ENCODE assay signal across 11 cellular contexts in genomic region chr9:84390254-84390653, GRCh38. TPM values are rescaled to one million over a fixed set of nuclear protein-coding genes. Genes with fewer than 3 reads are reported as not detected.
DNase-seq lines count a peak whose midpoint lies in the region; ATAC-seq, FAIRE-seq and TF ChIP-seq lines count a peak whose summit lies in the region.
"Not testable (repeated sequence)": the region's sequence is repeated elsewhere in the genome, so short reads cannot be mapped to it uniquely, and the experiment has no call there.
"Had no signal": no experiment of that assay in that cellular context is flagged by ENCODE, and none has a peak within 500 bp of the region (broad histone marks: within the 10 kb centered on the region; RNA-seq: fewer than 3 reads in every experiment).

No MANE protein-coding gene starts in this region.

- H3K4me1 ChIP-seq in keratinocyte (ENCODE audit: control insufficient read depth, extremely low read depth, insufficient read depth, low read length), result not testable (repeated sequence)

- H3K36me3 Mint-ChIP-seq in activated CD4-positive, alpha-beta T cell treated with anti-CD3 and anti-CD28 coated beads for 36 hours (ENCODE audit: low read depth), result not testable (repeated sequence)

- TF ChIP-seq CTCF in bronchial epithelial cell (IDR thresholded peaks at IDR 0.05; ENCODE audit: insufficient read depth, low read length, severe bottlenecking); keratinocyte (optimal IDR thresholded peaks at IDR 0.05 in 1 of 3, IDR thresholded peaks at IDR 0.05 in 1 of 3, conservative IDR thresholded peaks at IDR 0.05 in 1 of 3; ENCODE audit: extremely low read depth in 1 of 3, insufficient read depth in 2 of 3, low read length in 3 of 3): not testable (repeated sequence)

- H3K9ac ChIP-seq in keratinocyte (ENCODE audit: control insufficient read depth, extremely low read depth, insufficient read depth, low read length), result not testable (repeated sequence)

- H3K36me3 ChIP-seq in MG63; bronchial epithelial cell (ENCODE audit: control insufficient read depth, insufficient read depth, low read length); keratinocyte (ENCODE audit: control insufficient read depth in 2 of 2, extremely low read depth in 1 of 2, insufficient read depth in 2 of 2, low read length in 2 of 2): not testable (repeated sequence)

- CTCF ChIA-PET in activated CD4-positive, alpha-beta T cell treated with anti-CD3 and anti-CD28 coated beads for 36 hours (lab: Charles Lee), result not testable (repeated sequence)

- not testable (repeated sequence) for FAIRE-seq in bronchial epithelial cell (lab: Jason Lieb, UNC)
- peak; percentile 76 for FAIRE-seq in keratinocyte (lab: Jason Lieb, UNC)

- not testable (repeated sequence) for H3K9me3 Mint-ChIP-seq in activated CD4-positive, alpha-beta T cell treated with anti-CD3 and anti-CD28 coated beads for 36 hours (ENCODE audit: low read depth)

- not testable (repeated sequence) for H4K20me1 ChIP-seq in keratinocyte (ENCODE audit: control insufficient read depth, extremely low read depth, insufficient read depth, low read length)

- peak; percentile 85 for ATAC-seq in activated CD4-positive, alpha-beta T cell treated with anti-CD3 and anti-CD28 coated beads for 36 hours

- H3K9me1 ChIP-seq in keratinocyte (ENCODE audit: control insufficient read depth, extremely low read depth, insufficient read depth, low read length), result not testable (repeated sequence)

- H3K4me2 ChIP-seq in keratinocyte (ENCODE audit: control insufficient read depth, extremely low read depth, insufficient read depth, low read depth, low read length), result peak overlapping the region; percentile 2

- POLR2A ChIA-PET in activated CD4-positive, alpha-beta T cell treated with anti-CD3 and anti-CD28 coated beads for 36 hours (lab: Charles Lee), result not testable (repeated sequence)

- not testable (repeated sequence) for H3K9me3 ChIP-seq in MG63; keratinocyte (ENCODE audit: control insufficient read depth, low read depth, low read length)

- H2AFZ ChIP-seq in keratinocyte (ENCODE audit: control insufficient read depth, low read length), result not testable (repeated sequence)

- not testable (repeated sequence) for H3K27me3 Mint-ChIP-seq in activated CD4-positive, alpha-beta T cell treated with anti-CD3 and anti-CD28 coated beads for 36 hours

- H3K4me3 Mint-ChIP-seq in activated CD4-positive, alpha-beta T cell treated with anti-CD3 and anti-CD28 coated beads for 36 hours, result not testable (repeated sequence)

- dilution Hi-C loops in keratinocyte (cut with MboI; ENCODE audit: extremely low pct_ligation_motif_present, low sequenced_read_pairs), result not testable (repeated sequence)

- H3K27ac Mint-ChIP-seq in activated CD4-positive, alpha-beta T cell treated with anti-CD3 and anti-CD28 coated beads for 36 hours, result not testable (repeated sequence)

- intact Hi-C loops in activated CD4-positive, alpha-beta T cell treated with anti-CD3 and anti-CD28 coated beads for 36 hours (cut with DNase I, micrococcal nuclease), result loop anchor here in 1 of 2 experiments (10.0 kb wide), 2 partner anchors 395 to 1035 kb away; no protein-coding TSS in a partner anchor

- H3K27ac ChIP-seq in keratinocyte (ENCODE audit: control insufficient read depth, insufficient read depth, low read length), result peak overlapping the region; percentile 36

- H3K4me3 ChIP-seq in MG63; bronchial epithelial cell (ENCODE audit: low read depth, low read length); keratinocyte (ENCODE audit: control insufficient read depth in 2 of 3, extremely low read depth in 1 of 3, insufficient read depth in 2 of 3, low read depth in 1 of 3, low read length in 3 of 3): not testable (repeated sequence)

- DNase-seq in CD1c-positive myeloid dendritic cell (ENCODE audit: extremely low spot score) (peak; percentile 22), MG63 (peak; percentile 38), bronchial epithelial cell (ENCODE audit: low read depth) (peak; percentile 81), keratinocyte (ENCODE audit: low read depth, low spot score) (peak; percentile 55)
- DNase-seq in activated CD4-positive, alpha-beta T cell treated with anti-CD3 and anti-CD28 coated beads for 36 hours, result peak; percentile 72
- DNase-seq in activated T-cell treated with anti-CD3 and anti-CD28 coated beads, Interleukin-2, amount 50 U/mL, for 48 hours, result peak; percentile 51 to 58
- peak; percentile 8 to 30 (median 24) for DNase-seq in stimulated activated CD4-positive, alpha-beta T cell treated with anti-CD3 and anti-CD28 coated beads, Interleukin-12 subunit alpha, Interleukin-12 subunit beta, amount 100 ng/mL, for 48 hours (ENCODE audit: low read depth in 2 of 3, low spot score in 1 of 3)
- peak in 2 of 3 donors; percentile 17 to 52 for DNase-seq in stimulated activated CD4-positive, alpha-beta T cell treated with anti-CD3 and anti-CD28 coated beads, TNF-alpha, amount 100 ng/mL, for 48 hours (ENCODE audit: low read depth in 3 of 3)

- not testable (repeated sequence) for H3K27me3 ChIP-seq in MG63; bronchial epithelial cell (ENCODE audit: control insufficient read depth, insufficient read depth, low read length); keratinocyte (ENCODE audit: control insufficient read depth, extremely low read depth, insufficient read depth, low read length)

- H3K4me1 Mint-ChIP-seq in activated CD4-positive, alpha-beta T cell treated with anti-CD3 and anti-CD28 coated beads for 36 hours, result peaks cover 11% of the 10 kb centered on the region

- H3K79me2 ChIP-seq in keratinocyte (ENCODE audit: control insufficient read depth, insufficient read depth, low read length), result not testable (repeated sequence)

RNA-seq across cellular contexts. Expression of gene SLC28A3, which starts 49.7 kb away (rescaled TPM):
- total RNA-seq in MG63 (2014; rRNA removed; shearing (Covaris generic); ENCODE audit: low replicate concordance), result not detected in 2 replicates
- 1 to 10 TPM; 1.1 to 1.3 TPM for total RNA-seq in activated CD4-positive, alpha-beta T cell treated with anti-CD3 and anti-CD28 coated beads for 36 hours
- total RNA-seq in bronchial epithelial cell, result 0.53 and 15.0 TPM in 2 replicates
- polyA plus RNA-seq in keratinocyte, result 1.1 to 4.9 TPM (median 2.4 TPM) in 3 replicates
- 10.9 TPM for polyA plus RNA-seq in keratinocyte (2011; ENCODE audit: low read depth)
- polyA plus RNA-seq in keratinocyte (2011; cell fraction: cytosol; rRNA removed), result 0.35 and 1.2 TPM in 2 replicates
- 4.4 and 6.0 TPM in 2 replicates for polyA plus RNA-seq in keratinocyte (2011; cell fraction: nucleus; rRNA removed)
- 0.77 and 8.7 TPM in 2 replicates for polyA plus RNA-seq in keratinocyte (2012; ENCODE audit: low replicate concordance)
- 0.89 to 3.6 TPM (median 2.3 TPM) in 3 replicates for polyA minus RNA-seq in keratinocyte
- 0.38 TPM for polyA minus RNA-seq in keratinocyte (2011; cell fraction: cytosol; rRNA and poly(A)+ RNA removed)
- polyA minus RNA-seq in keratinocyte (2011; cell fraction: nucleus; rRNA and poly(A)+ RNA removed), result 3.6 and 5.8 TPM in 2 replicates
- total RNA-seq: G401, H7, OCI-LY7 had no signal

Comparison
In these comparisons a context has a peak if more than half of its experiments do, and no peak if none do; other contexts are left out.
1. DNase-seq: peak in every context shown above with its lines; median percentile 81 in bronchial epithelial cell; 72 in activated CD4-positive, alpha-beta T cell treated with anti-CD3 and anti-CD28 coated beads for 36 hours; 55 in keratinocyte; 54 in activated T-cell treated with anti-CD3 and anti-CD28 coated beads, Interleukin-2, amount 50 U/mL, for 48 hours; 38 in MG63; 34 in stimulated activated CD4-positive, alpha-beta T cell treated with anti-CD3 and anti-CD28 coated beads, TNF-alpha, amount 100 ng/mL, for 48 hours; 24 in stimulated activated CD4-positive, alpha-beta T cell treated with anti-CD3 and anti-CD28 coated beads, Interleukin-12 subunit alpha, Interleukin-12 subunit beta, amount 100 ng/mL, for 48 hours; 22 in CD1c-positive myeloid dendritic cell.